Comparison of ENCODE assay signal across 28 cellular contexts in the genomic region with DNA sequence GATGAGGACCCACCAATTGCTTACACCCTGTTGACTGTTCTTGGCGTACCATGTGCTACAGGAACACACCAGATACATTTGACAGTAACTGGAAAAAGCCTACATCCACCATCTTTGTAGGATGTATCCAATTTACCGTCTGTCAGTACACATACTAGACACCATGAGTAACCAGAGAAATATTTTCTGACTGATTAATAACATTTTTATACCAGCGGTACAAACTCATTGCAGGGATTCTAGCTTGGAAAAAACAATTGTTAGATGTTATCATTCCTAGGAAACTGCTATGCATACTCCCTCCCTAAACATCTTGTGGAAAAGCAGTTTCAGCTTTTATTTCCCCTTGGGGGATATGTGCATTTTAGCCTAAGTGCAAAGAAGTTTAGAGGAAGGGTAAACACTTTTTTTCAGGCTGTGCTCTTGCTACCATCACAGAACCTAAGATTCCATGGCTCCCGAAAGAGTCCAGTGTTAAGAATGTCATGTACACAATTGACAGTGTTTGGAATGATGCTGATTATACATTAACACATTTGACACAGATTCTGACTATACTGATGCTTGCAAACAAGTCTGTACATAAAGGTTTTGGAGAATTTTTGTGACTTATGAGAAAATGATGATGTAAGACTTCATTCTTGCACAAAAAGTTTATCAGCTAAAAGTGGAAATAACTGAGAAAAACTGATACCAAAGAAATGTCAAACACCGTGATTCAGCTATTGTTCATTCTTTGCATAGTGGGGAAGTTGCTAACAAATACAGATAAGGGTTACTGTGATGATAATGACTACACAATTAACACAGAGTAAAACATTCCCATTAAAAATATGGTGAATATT. TPM values are rescaled to one million over a fixed set of nuclear protein-coding genes. Genes with fewer than 3 reads are reported as not detected.
DNase-seq lines count a peak whose midpoint lies in the region; ATAC-seq and TF ChIP-seq lines count a peak whose summit lies in the region.
"Had no signal": no experiment of that assay in that cellular context is flagged by ENCODE, and none has a peak within 500 bp of the region (broad histone marks: within the 10 kb centered on the region; RNA-seq: fewer than 3 reads in every experiment).

No MANE protein-coding gene starts in this region.

- H3K4me1 Mint-ChIP-seq in activated T-cell treated with anti-CD3 and anti-CD28 coated beads, Interleukin-2, amount 50 U/mL, for 24 hours (ENCODE audit: low read depth) = peaks cover 43% of the 10 kb centered on the region
- H3K4me1 Mint-ChIP-seq: brain, nephron had no signal

- H3K4me3 Mint-ChIP-seq in activated T-cell treated with anti-CD3 and anti-CD28 coated beads, Interleukin-2, amount 50 U/mL, for 24 hours = no peak overlapping the region
- H3K4me3 Mint-ChIP-seq: activated CD4-positive, alpha-beta T cell treated with anti-CD3 and anti-CD28 coated beads, Interleukin-2, amount 10 ng/mL, durations not matched to agents 24 days and 14 days; activated naive CD4-positive, alpha-beta T cell treated with anti-CD3 and anti-CD28 coated beads, Interleukin-2, amount 50 U/mL, for 24 hours; brain; nephron had no signal

- peaks cover 24% of the 10 kb centered on the region for H3K9me3 Mint-ChIP-seq in activated T-cell treated with anti-CD3 and anti-CD28 coated beads, Interleukin-2, amount 50 U/mL, for 24 hours

- no peak for DNase-seq in activated T-cell treated with anti-CD3 and anti-CD28 coated beads, Interleukin-2, amount 50 U/mL, for 24 hours
- DNase-seq in activated T-cell treated with anti-CD3 and anti-CD28 coated beads, Interleukin-2, amount 50 U/mL, for 1 hour = no peak
- DNase-seq in OCI-M1 (lab: John Stamatoyannopoulos, UW) (peak; percentile 78), dermis blood vessel endothelial cell (peak; percentile 32), pulmonary artery endothelial cell (ENCODE audit: low read depth, low spot score) (peak; percentile 44), coronary artery (ENCODE audit: low spot score) (no peak), HCEC 1CT (no peak)
- DNase-seq: activated CD4-positive, alpha-beta T cell treated with anti-CD3 and anti-CD28 coated beads, Interleukin-2, amount 10 ng/mL, durations not matched to agents 24 days and 14 days; activated CD8-positive, alpha-beta memory T cell treated with anti-CD3 and anti-CD28 coated beads, Interleukin-2, amount 50 U/mL, for 48 hours; C1 segment of cervical spinal cord; glutamatergic neuron; left colon; NCI-H1092 treated with DMSO at 0.1 percent for 48 hours; NCI-H2081 treated with DMSO at 0.1 percent for 48 hours; stimulated activated CD4-positive, alpha-beta T cell treated with anti-CD3 and anti-CD28 coated beads, Interleukin-1b, Interleukin-23, amount 100 ng/mL, for 48 hours; stomach; T1000 had no signal

- H3K36me3 Mint-ChIP-seq in activated T-cell treated with anti-CD3 and anti-CD28 coated beads, Interleukin-2, amount 50 U/mL, for 24 hours (ENCODE audit: low read depth) = no peaks in the 10 kb centered on the region

- ATAC-seq in HG02884 (IDR thresholded peaks at IDR 0.05; ENCODE audit: unreplicated experiment) = no peak
- ATAC-seq: left colon had no signal

- no peak overlapping the region for H3K27ac ChIP-seq in coronary artery
- H3K27ac ChIP-seq: KMS-11, RWPE1, stomach had no signal

- TF ChIP-seq CTCF in coronary artery (IDR thresholded peaks at IDR 0.05) = no peak

- H3K4me3 ChIP-seq in coronary artery = no peak overlapping the region
- H3K4me3 ChIP-seq: stomach had no signal

- H3K27me3 Mint-ChIP-seq in activated T-cell treated with anti-CD3 and anti-CD28 coated beads, Interleukin-2, amount 50 U/mL, for 24 hours = peaks cover 8% of the 10 kb centered on the region

- H3K27ac Mint-ChIP-seq in activated T-cell treated with anti-CD3 and anti-CD28 coated beads, Interleukin-2, amount 50 U/mL, for 24 hours = peak overlapping the region; percentile 17
- H3K27ac Mint-ChIP-seq: brain, nephron, progenitor cell of endocrine pancreas had no signal

RNA-seq across cellular contexts. Expression of a gene that starts 23.7 kb away (rescaled TPM):
- total RNA-seq in dermis blood vessel endothelial cell = 0.17 TPM in 1 of 2 replicates, not detected in the other
- total RNA-seq in pulmonary artery endothelial cell = not detected in 2 replicates
- total RNA-seq: A673, dermis microvascular lymphatic vessel endothelial cell, HT-29, NCI-H460, progenitor cell of endocrine pancreas had no signal

RNA-seq across cellular contexts. Expression of a gene that starts 28.9 kb away (rescaled TPM):
- total RNA-seq in dermis blood vessel endothelial cell = 7.1 and 9.2 TPM in 2 replicates
- total RNA-seq in pulmonary artery endothelial cell = 8.9 and 12.1 TPM in 2 replicates
- total RNA-seq: A673, HT-29, NCI-H460, progenitor cell of endocrine pancreas had no signal

Comparison
In these comparisons a context has a peak if more than half of its experiments do, and no peak if none do; other contexts are left out.
1. DNase-seq: peak in OCI-M1 (single experiment), dermis blood vessel endothelial cell (single experiment) and pulmonary artery endothelial cell (single experiment); none in activated T-cell treated with anti-CD3 and anti-CD28 coated beads, Interleukin-2, amount 50 U/mL, for 24 hours (single experiment), activated T-cell treated with anti-CD3 and anti-CD28 coated beads, Interleukin-2, amount 50 U/mL, for 1 hour (single experiment), coronary artery (single experiment) and HCEC 1CT (single experiment).